In the genomic region with DNA sequence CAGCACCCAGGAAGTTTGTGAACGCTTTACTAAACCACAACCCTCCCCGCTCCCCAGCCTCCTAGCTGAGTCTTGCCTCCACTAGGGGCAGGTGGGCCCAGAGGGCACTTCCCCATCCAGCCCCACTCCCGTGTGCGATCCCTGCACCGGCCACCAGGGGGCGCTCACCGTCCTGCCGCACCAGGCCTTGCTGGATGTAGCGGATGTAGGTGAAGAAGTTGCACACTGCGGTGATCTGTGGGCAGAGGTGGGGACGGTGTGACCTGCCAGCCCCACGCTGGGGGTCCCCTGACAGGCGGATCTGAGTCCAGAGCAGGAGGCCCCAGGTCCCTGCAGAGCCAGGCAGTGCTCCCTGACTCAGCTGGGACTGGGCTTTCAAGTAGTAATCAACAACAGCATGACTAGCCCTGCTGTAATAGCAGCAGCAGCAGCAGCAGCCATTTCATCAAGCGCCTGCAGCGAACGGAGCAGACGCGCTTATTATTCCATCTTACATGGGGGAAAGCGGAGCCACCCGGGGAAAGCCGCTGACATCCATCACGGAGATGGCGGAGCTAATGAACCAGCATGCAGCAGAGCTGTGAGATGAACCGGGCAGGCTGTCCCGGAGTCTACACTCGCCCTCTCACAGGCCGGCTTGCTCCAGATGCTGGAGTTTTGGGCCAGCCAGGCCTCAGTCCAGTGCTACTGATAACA, we compare ENCODE assay signal across 1 cellular context.
TF ChIP-seq lines count a peak whose summit lies in the region.

No MANE protein-coding gene starts in this region.

TF ChIP-seq in K562, 482 proteins besides CTCF, POLR2A, EP300 and RAD21 (continued from another document and continues in another):
- TF ChIP-seq RUNX1 (IDR thresholded peaks at IDR 0.05; ENCODE audit: low read depth) (no peak), FOXA1 (IDR thresholded peaks at IDR 0.05; ENCODE audit: borderline replicate concordance) (no peak), ZNF133 (CRISPR knock-in tag; IDR thresholded peaks at IDR 0.05) (no peak), SP1 (CRISPR knock-in tag; IDR thresholded peaks at IDR 0.05) (peak; percentile 69; the same call in 1 of the 2 replicates), ZC3H8 (IDR thresholded peaks at IDR 0.05) (no peak), SIN3B (IDR thresholded peaks at IDR 0.05; ENCODE audit: low read depth) (peak; percentile 34; the same call in 1 of the 2 replicates), RB1 (IDR thresholded peaks at IDR 0.05; ENCODE audit: low read depth) (peak; percentile 88), ETS2 (tag; IDR thresholded peaks at IDR 0.05; ENCODE audit: borderline replicate concordance, poor library complexity, severe bottlenecking) (no peak), PYGO2 (tag; IDR thresholded peaks at IDR 0.05) (no peak), SETDB1 (IDR thresholded peaks at IDR 0.05; ENCODE audit: low read length) (no peak), MCM7 (IDR thresholded peaks at IDR 0.05) (no peak), HDAC2 (IDR thresholded peaks at IDR 0.05) (0 out of 2 replicates have a peak, but pooled peaks have one; percentile 41), ZNF561 (CRISPR knock-in tag; conservative IDR thresholded peaks at IDR 0.05) (no peak), KLF6 (CRISPR knock-in tag; IDR thresholded peaks at IDR 0.05; ENCODE audit: borderline replicate concordance) (no peak), SNRNP70 (optimal IDR thresholded peaks at IDR 0.05; ENCODE audit: low read depth, low read length) (no peak), POLR3A (IDR thresholded peaks at IDR 0.05; ENCODE audit: borderline replicate concordance, extremely low read depth, insufficient read depth, insufficient read length) (no peak), MCM5 (IDR thresholded peaks at IDR 0.05; ENCODE audit: low read depth) (no peak), SMARCB1 (IDR thresholded peaks at IDR 0.05; ENCODE audit: insufficient read length, low read depth) (no peak), PRPF4 (IDR thresholded peaks at IDR 0.05; ENCODE audit: insufficient read depth, low read depth, low read length, poor library complexity, severe bottlenecking) (no peak), ZNF124 (CRISPR knock-in tag; IDR thresholded peaks at IDR 0.05) (0 out of 2 replicates have a peak, but pooled peaks have one; percentile 29)
- TF ChIP-seq, protein P1, sequence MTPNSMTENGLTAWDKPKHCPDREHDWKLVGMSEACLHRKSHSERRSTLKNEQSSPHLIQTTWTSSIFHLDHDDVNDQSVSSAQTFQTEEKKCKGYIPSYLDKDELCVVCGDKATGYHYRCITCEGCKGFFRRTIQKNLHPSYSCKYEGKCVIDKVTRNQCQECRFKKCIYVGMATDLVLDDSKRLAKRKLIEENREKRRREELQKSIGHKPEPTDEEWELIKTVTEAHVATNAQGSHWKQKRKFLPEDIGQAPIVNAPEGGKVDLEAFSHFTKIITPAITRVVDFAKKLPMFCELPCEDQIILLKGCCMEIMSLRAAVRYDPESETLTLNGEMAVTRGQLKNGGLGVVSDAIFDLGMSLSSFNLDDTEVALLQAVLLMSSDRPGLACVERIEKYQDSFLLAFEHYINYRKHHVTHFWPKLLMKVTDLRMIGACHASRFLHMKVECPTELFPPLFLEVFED (CRISPR knock-in tag; conservative IDR thresholded peaks at IDR 0.05), result no peak
- TF ChIP-seq, protein P2, sequence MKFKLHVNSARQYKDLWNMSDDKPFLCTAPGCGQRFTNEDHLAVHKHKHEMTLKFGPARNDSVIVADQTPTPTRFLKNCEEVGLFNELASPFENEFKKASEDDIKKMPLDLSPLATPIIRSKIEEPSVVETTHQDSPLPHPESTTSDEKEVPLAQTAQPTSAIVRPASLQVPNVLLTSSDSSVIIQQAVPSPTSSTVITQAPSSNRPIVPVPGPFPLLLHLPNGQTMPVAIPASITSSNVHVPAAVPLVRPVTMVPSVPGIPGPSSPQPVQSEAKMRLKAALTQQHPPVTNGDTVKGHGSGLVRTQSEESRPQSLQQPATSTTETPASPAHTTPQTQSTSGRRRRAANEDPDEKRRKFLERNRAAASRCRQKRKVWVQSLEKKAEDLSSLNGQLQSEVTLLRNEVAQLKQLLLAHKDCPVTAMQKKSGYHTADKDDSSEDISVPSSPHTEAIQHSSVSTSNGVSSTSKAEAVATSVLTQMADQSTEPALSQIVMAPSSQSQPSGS (CRISPR knock-in tag; IDR thresholded peaks at IDR 0.05), result no peak
- TF ChIP-seq, protein P3, sequence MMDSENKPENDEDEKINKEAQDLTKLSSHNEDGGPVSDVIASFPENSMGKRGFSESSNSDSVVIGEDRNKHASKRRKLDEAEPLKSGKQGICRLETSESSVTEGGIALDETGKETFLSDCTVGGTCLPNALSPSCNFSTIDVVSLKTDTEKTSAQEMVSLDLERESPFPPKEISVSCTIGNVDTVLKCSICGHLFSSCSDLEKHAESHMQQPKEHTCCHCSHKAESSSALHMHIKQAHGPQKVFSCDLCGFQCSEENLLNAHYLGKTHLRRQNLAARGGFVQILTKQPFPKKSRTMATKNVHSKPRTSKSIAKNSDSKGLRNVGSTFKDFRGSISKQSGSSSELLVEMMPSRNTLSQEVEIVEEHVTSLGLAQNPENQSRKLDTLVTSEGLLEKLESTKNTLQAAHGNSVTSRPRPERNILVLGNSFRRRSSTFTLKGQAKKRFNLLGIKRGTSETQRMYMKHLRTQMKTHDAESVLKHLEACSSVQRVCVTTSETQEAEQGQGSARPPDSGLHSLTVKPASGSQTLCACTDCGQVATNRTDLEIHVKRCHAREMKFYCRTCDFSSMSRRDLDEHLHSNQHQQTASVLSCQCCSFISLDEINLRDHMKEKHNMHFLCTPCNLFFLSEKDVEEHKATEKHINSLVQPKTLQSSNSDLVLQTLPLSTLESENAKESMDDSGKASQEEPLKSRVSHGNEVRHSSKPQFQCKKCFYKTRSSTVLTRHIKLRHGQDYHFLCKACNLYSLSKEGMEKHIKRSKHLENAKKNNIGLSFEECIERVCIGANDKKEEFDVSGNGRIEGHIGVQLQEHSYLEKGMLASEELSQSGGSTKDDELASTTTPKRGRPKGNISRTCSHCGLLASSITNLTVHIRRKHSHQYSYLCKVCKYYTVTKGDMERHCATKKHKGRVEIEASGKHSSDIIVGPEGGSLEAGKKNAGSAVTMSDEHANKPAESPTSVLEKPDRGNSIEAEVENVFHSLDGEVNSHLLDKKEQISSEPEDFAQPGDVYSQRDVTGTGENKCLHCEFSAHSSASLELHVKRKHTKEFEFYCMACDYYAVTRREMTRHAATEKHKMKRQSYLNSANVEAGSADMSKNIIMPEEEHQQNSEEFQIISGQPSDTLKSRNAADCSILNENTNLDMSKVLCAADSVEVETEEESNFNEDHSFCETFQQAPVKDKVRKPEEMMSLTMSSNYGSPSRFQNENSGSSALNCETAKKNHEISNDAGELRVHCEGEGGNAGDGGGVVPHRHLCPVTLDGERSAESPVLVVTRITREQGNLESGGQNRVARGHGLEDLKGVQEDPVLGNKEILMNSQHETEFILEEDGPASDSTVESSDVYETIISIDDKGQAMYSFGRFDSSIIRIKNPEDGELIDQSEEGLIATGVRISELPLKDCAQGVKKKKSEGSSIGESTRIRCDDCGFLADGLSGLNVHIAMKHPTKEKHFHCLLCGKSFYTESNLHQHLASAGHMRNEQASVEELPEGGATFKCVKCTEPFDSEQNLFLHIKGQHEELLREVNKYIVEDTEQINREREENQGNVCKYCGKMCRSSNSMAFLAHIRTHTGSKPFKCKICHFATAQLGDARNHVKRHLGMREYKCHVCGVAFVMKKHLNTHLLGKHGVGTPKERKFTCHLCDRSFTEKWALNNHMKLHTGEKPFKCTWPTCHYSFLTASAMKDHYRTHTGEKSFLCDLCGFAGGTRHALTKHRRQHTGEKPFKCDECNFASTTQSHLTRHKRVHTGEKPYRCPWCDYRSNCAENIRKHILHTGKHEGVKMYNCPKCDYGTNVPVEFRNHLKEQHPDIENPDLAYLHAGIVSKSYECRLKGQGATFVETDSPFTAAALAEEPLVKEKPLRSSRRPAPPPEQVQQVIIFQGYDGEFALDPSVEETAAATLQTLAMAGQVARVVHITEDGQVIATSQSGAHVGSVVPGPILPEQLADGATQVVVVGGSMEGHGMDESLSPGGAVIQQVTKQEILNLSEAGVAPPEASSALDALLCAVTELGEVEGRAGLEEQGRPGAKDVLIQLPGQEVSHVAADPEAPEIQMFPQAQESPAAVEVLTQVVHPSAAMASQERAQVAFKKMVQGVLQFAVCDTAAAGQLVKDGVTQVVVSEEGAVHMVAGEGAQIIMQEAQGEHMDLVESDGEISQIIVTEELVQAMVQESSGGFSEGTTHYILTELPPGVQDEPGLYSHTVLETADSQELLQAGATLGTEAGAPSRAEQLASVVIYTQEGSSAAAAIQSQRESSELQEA (IDR thresholded peaks at IDR 0.05; ENCODE audit: low read depth), result no peak
- TF ChIP-seq, protein P4, sequence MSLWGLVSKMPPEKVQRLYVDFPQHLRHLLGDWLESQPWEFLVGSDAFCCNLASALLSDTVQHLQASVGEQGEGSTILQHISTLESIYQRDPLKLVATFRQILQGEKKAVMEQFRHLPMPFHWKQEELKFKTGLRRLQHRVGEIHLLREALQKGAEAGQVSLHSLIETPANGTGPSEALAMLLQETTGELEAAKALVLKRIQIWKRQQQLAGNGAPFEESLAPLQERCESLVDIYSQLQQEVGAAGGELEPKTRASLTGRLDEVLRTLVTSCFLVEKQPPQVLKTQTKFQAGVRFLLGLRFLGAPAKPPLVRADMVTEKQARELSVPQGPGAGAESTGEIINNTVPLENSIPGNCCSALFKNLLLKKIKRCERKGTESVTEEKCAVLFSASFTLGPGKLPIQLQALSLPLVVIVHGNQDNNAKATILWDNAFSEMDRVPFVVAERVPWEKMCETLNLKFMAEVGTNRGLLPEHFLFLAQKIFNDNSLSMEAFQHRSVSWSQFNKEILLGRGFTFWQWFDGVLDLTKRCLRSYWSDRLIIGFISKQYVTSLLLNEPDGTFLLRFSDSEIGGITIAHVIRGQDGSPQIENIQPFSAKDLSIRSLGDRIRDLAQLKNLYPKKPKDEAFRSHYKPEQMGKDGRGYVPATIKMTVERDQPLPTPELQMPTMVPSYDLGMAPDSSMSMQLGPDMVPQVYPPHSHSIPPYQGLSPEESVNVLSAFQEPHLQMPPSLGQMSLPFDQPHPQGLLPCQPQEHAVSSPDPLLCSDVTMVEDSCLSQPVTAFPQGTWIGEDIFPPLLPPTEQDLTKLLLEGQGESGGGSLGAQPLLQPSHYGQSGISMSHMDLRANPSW (CRISPR knock-in tag; IDR thresholded peaks at IDR 0.05), result no peak
- TF ChIP-seq, protein P5, sequence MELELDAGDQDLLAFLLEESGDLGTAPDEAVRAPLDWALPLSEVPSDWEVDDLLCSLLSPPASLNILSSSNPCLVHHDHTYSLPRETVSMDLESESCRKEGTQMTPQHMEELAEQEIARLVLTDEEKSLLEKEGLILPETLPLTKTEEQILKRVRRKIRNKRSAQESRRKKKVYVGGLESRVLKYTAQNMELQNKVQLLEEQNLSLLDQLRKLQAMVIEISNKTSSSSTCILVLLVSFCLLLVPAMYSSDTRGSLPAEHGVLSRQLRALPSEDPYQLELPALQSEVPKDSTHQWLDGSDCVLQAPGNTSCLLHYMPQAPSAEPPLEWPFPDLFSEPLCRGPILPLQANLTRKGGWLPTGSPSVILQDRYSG (tag; conservative IDR thresholded peaks at IDR 0.05; ENCODE audit: low read depth), result no peak
- TF ChIP-seq, protein P6, sequence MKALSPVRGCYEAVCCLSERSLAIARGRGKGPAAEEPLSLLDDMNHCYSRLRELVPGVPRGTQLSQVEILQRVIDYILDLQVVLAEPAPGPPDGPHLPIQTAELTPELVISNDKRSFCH (CRISPR knock-in tag; IDR thresholded peaks at IDR 0.05), result no peak
- TF ChIP-seq, protein P6 (tag; IDR thresholded peaks at IDR 0.05), result peak; percentile 31; the same call in 1 of the 2 replicates
- TF ChIP-seq, protein P7, sequence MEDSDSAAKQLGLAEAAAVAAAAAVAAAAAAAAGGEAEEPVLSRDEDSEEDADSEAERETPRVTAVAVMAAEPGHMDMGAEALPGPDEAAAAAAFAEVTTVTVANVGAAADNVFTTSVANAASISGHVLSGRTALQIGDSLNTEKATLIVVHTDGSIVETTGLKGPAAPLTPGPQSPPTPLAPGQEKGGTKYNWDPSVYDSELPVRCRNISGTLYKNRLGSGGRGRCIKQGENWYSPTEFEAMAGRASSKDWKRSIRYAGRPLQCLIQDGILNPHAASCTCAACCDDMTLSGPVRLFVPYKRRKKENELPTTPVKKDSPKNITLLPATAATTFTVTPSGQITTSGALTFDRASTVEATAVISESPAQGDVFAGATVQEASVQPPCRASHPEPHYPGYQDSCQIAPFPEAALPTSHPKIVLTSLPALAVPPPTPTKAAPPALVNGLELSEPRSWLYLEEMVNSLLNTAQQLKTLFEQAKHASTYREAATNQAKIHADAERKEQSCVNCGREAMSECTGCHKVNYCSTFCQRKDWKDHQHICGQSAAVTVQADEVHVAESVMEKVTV (CRISPR knock-in tag; IDR thresholded peaks at IDR 0.05), result peak; percentile 90
- TF ChIP-seq, protein P8, sequence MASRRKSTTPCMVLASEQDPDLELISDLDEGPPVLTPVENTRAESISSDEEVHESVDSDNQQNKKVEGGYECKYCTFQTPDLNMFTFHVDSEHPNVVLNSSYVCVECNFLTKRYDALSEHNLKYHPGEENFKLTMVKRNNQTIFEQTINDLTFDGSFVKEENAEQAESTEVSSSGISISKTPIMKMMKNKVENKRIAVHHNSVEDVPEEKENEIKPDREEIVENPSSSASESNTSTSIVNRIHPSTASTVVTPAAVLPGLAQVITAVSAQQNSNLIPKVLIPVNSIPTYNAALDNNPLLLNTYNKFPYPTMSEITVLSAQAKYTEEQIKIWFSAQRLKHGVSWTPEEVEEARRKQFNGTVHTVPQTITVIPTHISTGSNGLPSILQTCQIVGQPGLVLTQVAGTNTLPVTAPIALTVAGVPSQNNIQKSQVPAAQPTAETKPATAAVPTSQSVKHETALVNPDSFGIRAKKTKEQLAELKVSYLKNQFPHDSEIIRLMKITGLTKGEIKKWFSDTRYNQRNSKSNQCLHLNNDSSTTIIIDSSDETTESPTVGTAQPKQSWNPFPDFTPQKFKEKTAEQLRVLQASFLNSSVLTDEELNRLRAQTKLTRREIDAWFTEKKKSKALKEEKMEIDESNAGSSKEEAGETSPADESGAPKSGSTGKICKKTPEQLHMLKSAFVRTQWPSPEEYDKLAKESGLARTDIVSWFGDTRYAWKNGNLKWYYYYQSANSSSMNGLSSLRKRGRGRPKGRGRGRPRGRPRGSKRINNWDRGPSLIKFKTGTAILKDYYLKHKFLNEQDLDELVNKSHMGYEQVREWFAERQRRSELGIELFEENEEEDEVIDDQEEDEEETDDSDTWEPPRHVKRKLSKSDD (conservative IDR thresholded peaks at IDR 0.05; ENCODE audit: low read length), result no peak; the same call in 1 of the 2 replicates
